11 cellular contexts compared by ENCODE assay signal in the genomic region with DNA sequence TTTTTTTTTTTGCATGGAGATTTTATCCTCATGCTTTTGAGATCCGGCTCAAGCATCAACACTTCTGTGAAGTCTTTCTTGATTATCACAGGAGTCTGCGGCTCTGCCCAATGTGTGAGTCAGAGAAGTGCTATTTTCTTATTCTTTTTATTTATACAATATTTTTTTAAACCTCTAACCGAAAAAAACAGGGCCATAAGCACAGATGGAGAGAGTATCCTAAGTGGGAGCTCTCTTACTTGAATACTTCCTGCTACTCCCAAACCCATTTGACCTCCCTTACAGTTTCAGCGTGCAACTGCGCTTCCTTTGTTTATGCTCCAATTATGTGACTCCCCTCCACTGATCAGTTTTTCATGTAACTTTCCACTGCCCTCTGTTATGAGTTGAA. TPM values are rescaled to one million over a fixed set of nuclear protein-coding genes. Genes with fewer than 3 reads are reported as not detected.
DNase-seq lines count a peak whose midpoint lies in the region; ATAC-seq and TF ChIP-seq lines count a peak whose summit lies in the region.
"Had no signal": no experiment of that assay in that cellular context is flagged by ENCODE, and none has a peak within 500 bp of the region (broad histone marks: within the 10 kb centered on the region; RNA-seq: fewer than 3 reads in every experiment).

No MANE protein-coding gene starts in this region.

- POLR2A ChIA-PET in activated naive CD8-positive, alpha-beta T cell treated with anti-CD3 and anti-CD28 coated beads, Interleukin-2, amount 10 ng/mL, durations not matched to agents 7 days and 5 days (lab: Charles Lee): interaction anchor here (0.7 to 2.4 kb wide), 2 partner anchors 8 to 120 kb away, joined by 5 to 8 read pairs; partner anchors contain the start of gene ATXN1

- H3K27ac Mint-ChIP-seq in activated naive CD8-positive, alpha-beta T cell treated with anti-CD3 and anti-CD28 coated beads, Interleukin-2, amount 10 ng/mL, durations not matched to agents 7 days and 5 days: no peak overlapping the region
- no peak overlapping the region for H3K27ac Mint-ChIP-seq in activated naive CD8-positive, alpha-beta T cell treated with anti-CD3 and anti-CD28 coated beads, Interleukin-2, amount 50 U/mL, for 24 hours
- peak overlapping the region; percentile 18 for H3K27ac Mint-ChIP-seq in type B pancreatic cell

- H3K4me1 Mint-ChIP-seq in activated naive CD8-positive, alpha-beta T cell treated with anti-CD3 and anti-CD28 coated beads, Interleukin-2, amount 10 ng/mL, durations not matched to agents 7 days and 5 days: peaks cover 51% of the 10 kb centered on the region
- peaks cover 62% of the 10 kb centered on the region for H3K4me1 Mint-ChIP-seq in activated naive CD8-positive, alpha-beta T cell treated with anti-CD3 and anti-CD28 coated beads, Interleukin-2, amount 50 U/mL, for 24 hours
- peaks cover 56% of the 10 kb centered on the region for H3K4me1 Mint-ChIP-seq in type B pancreatic cell (ENCODE audit: unreplicated experiment)

- TF ChIP-seq CTCF in astrocyte of the cerebellum (IDR thresholded peaks at IDR 0.05; ENCODE audit: low read depth, low read length, missing control alignments): no peak
- TF ChIP-seq CTCF in type B pancreatic cell (conservative IDR thresholded peaks at IDR 0.05): no peak

- no peak for ATAC-seq in activated naive CD8-positive, alpha-beta T cell treated with anti-CD3 and anti-CD28 coated beads, Interleukin-2, amount 10 ng/mL, durations not matched to agents 7 days and 5 days (ENCODE audit: low read depth)
- ATAC-seq in activated naive CD8-positive, alpha-beta T cell treated with anti-CD3 and anti-CD28 coated beads, Interleukin-2, amount 50 U/mL, for 24 hours: no peak

- H3K4me3 Mint-ChIP-seq in activated naive CD8-positive, alpha-beta T cell treated with anti-CD3 and anti-CD28 coated beads, Interleukin-2, amount 10 ng/mL, durations not matched to agents 7 days and 5 days: peak overlapping the region; percentile 15
- no peak overlapping the region for H3K4me3 Mint-ChIP-seq in activated naive CD8-positive, alpha-beta T cell treated with anti-CD3 and anti-CD28 coated beads, Interleukin-2, amount 50 U/mL, for 24 hours
- peak overlapping the region; percentile 30 for H3K4me3 Mint-ChIP-seq in type B pancreatic cell

- no peaks in the 10 kb centered on the region for H3K27me3 Mint-ChIP-seq in activated naive CD8-positive, alpha-beta T cell treated with anti-CD3 and anti-CD28 coated beads, Interleukin-2, amount 10 ng/mL, durations not matched to agents 7 days and 5 days
- H3K27me3 Mint-ChIP-seq in activated naive CD8-positive, alpha-beta T cell treated with anti-CD3 and anti-CD28 coated beads, Interleukin-2, amount 50 U/mL, for 24 hours: no peaks in the 10 kb centered on the region
- no peaks in the 10 kb centered on the region for H3K27me3 Mint-ChIP-seq in type B pancreatic cell

- H3K36me3 Mint-ChIP-seq in activated naive CD8-positive, alpha-beta T cell treated with anti-CD3 and anti-CD28 coated beads, Interleukin-2, amount 10 ng/mL, durations not matched to agents 7 days and 5 days: no peaks in the 10 kb centered on the region
- H3K36me3 Mint-ChIP-seq in activated naive CD8-positive, alpha-beta T cell treated with anti-CD3 and anti-CD28 coated beads, Interleukin-2, amount 50 U/mL, for 24 hours (ENCODE audit: low read depth): no peaks in the 10 kb centered on the region
- no peaks in the 10 kb centered on the region for H3K36me3 Mint-ChIP-seq in type B pancreatic cell

- no peaks in the 10 kb centered on the region for H3K9me3 Mint-ChIP-seq in activated naive CD8-positive, alpha-beta T cell treated with anti-CD3 and anti-CD28 coated beads, Interleukin-2, amount 10 ng/mL, durations not matched to agents 7 days and 5 days
- H3K9me3 Mint-ChIP-seq in activated naive CD8-positive, alpha-beta T cell treated with anti-CD3 and anti-CD28 coated beads, Interleukin-2, amount 50 U/mL, for 24 hours: no peaks in the 10 kb centered on the region
- H3K9me3 Mint-ChIP-seq in type B pancreatic cell: no peaks in the 10 kb centered on the region

- no peak for DNase-seq in activated naive CD8-positive, alpha-beta T cell treated with anti-CD3 and anti-CD28 coated beads, Interleukin-2, amount 10 ng/mL, durations not matched to agents 7 days and 5 days
- DNase-seq in activated naive CD8-positive, alpha-beta T cell treated with anti-CD3 and anti-CD28 coated beads, Interleukin-2, amount 50 U/mL, for 24 hours: no peak
- DNase-seq in astrocyte of the cerebellum (ENCODE audit: low read depth) (peak; percentile 84), kidney glomerular epithelial cell (lab: John Stamatoyannopoulos, UW) (peak; percentile 45), type B pancreatic cell (ENCODE audit: extremely low spot score, unreplicated experiment) (no peak), NCI-H510A (lab: John Stamatoyannopoulos, UW) (no peak), medulla oblongata (ENCODE audit: extremely low spot score) (no peak), DMS53 treated with DMSO at 0.1 percent for 48 hours (lab: John Stamatoyannopoulos, UW; ENCODE audit: unreplicated experiment) (no peak)
- DNase-seq: BE2C, head of caudate nucleus, NCI-H1930 had no signal

- in situ Hi-C loops in astrocyte of the cerebellum (cut with HindIII; ENCODE audit: low sequenced_read_pairs): loop anchor here (10.0 to 25.0 kb wide), 2 partner anchors 185 to 258 kb away; no protein-coding TSS in a partner anchor

- no peak overlapping the region for H3K4me3 ChIP-seq in astrocyte of the cerebellum (ENCODE audit: low read depth, low read length)

RNA-seq across cellular contexts. Expression of gene ATXN1, which starts 8.7 kb away (rescaled TPM):
- 10 to 100 TPM; 63.6 to 67.2 TPM for total RNA-seq in activated naive CD8-positive, alpha-beta T cell treated with anti-CD3 and anti-CD28 coated beads, Interleukin-2, amount 10 ng/mL, durations not matched to agents 7 days and 5 days
- 33.7 and 35.1 TPM in 2 replicates for total RNA-seq in type B pancreatic cell (ENCODE audit: low replicate concordance)

Comparison
In these comparisons a context has a peak if more than half of its experiments do, and no peak if none do; other contexts are left out.
1. DNase-seq: peak in astrocyte of the cerebellum (single experiment) and kidney glomerular epithelial cell (single experiment); none in activated naive CD8-positive, alpha-beta T cell treated with anti-CD3 and anti-CD28 coated beads, Interleukin-2, amount 10 ng/mL, durations not matched to agents 7 days and 5 days (single experiment), activated naive CD8-positive, alpha-beta T cell treated with anti-CD3 and anti-CD28 coated beads, Interleukin-2, amount 50 U/mL, for 24 hours (single experiment), type B pancreatic cell (single experiment), NCI-H510A (single experiment), medulla oblongata (single experiment) and DMS53 treated with DMSO at 0.1 percent for 48 hours (single experiment).